In the genomic region with DNA sequence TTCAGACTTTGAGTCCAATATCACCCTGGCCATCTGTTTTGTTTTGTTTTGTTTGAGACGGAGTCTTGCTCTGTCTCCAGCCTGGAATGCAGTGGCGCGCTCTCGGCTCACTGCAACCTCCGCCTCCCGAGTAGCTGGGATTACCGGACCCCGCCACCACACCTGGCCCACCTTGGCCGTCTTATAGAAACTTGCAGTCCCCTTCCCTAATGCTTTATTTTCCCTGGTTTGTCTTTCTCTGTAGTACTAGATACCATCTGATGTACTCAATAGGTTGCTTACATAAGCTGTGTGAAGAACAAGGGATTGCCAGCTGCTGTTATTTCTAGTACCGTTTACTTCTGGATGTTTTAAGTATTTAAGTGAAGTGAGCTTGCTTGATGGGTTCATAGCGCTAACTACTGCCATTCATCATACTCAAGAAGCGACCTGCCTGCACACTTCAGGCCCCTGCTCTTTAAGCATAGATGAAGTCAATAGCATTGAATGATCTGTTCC, we compare ENCODE assay signal across 1 cellular context.
TF ChIP-seq lines count a peak whose summit lies in the region.

No MANE protein-coding gene starts in this region.

TF ChIP-seq in IMR-90, 13 proteins besides CTCF, POLR2A, EP300 and RAD21 (continued from another document):
- TF ChIP-seq USF2 (IDR thresholded peaks at IDR 0.05; ENCODE audit: low read depth, low read length) (no peak), MAZ (IDR thresholded peaks at IDR 0.05; ENCODE audit: borderline replicate concordance, low read depth, low read length) (no peak)
